25 cellular contexts compared by ENCODE assay signal in the genomic region with DNA sequence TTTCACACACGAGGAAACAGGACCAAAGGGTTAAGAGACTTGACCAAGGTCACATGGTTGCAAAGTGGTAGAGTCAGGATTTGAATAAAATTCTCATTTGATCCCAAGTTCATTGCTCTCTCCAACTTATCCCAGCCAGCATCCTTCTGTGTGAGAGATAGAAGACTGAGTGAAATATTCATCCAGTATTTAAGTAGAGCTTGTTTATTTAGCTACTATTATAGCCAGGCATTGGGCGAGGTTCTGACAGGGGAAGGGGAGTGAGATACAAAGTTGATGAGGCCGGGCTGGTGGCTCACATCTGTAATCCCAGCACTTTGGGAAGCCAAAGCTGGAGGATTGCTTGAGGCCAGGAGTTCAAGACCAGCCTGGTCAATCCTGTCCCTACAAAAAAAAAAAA. TPM values are rescaled to one million over a fixed set of nuclear protein-coding genes. Genes with fewer than 3 reads are reported as not detected.
DNase-seq lines count a peak whose midpoint lies in the region; ATAC-seq and TF ChIP-seq lines count a peak whose summit lies in the region.
"Had no signal": no experiment of that assay in that cellular context is flagged by ENCODE, and none has a peak within 500 bp of the region (broad histone marks: within the 10 kb centered on the region; RNA-seq: fewer than 3 reads in every experiment).

No MANE protein-coding gene starts in this region.

- H3K4me3 ChIP-seq in CD4-positive, alpha-beta memory T cell (ENCODE audit: low read length in 2 of 2) = no peak overlapping the region
- H3K4me3 ChIP-seq: adrenal gland, GM12878, SJCRH30, testis had no signal

- peak overlapping the region; percentile 11 for H3K27ac ChIP-seq in CD4-positive, alpha-beta memory T cell (ENCODE audit: low read depth, low read length)
- H3K27ac ChIP-seq: adrenal gland, SJCRH30, testis, VCaP had no signal

- POLR2A ChIA-PET in activated CD4-positive, alpha-beta T cell treated with anti-CD3 and anti-CD28 coated beads, Interleukin-2, amount 10 ng/mL, durations not matched to agents 7 days and 5 days (lab: Charles Lee) = no interaction called here
- POLR2A ChIA-PET in CD4-positive, alpha-beta memory T cell (lab: Charles Lee; ENCODE audit: partially characterized antibody) = interaction anchor here (1.0 to 41.1 kb wide), 8 partner anchors 17 to 81 kb away, joined by 3 to 1162 read pairs (median 17); a partner anchor contains a TSS
- POLR2A ChIA-PET in activated CD4-positive, alpha-beta memory T cell treated with anti-CD3 and anti-CD28 coated beads, Interleukin-2, amount 10 ng/mL, durations not matched to agents 7 days and 5 days (lab: Charles Lee) = interaction anchor here (0.8 to 10.7 kb wide), 7 partner anchors 13 to 58 kb away, joined by 3 to 400 read pairs (median 4); a partner anchor contains a TSS

- no peaks in the 10 kb centered on the region for H3K27me3 ChIP-seq in CD4-positive, alpha-beta memory T cell (ENCODE audit: insufficient read depth, low read length)
- H3K27me3 ChIP-seq: BE2C, SJCRH30, testis had no signal

- peaks cover 80% of the 10 kb centered on the region for H3K36me3 Mint-ChIP-seq in activated CD4-positive, alpha-beta T cell treated with anti-CD3 and anti-CD28 coated beads, Interleukin-2, amount 10 ng/mL, durations not matched to agents 7 days and 5 days (ENCODE audit: low read depth)
- peaks cover 45 to 74% of the 10 kb centered on the region in 2 donors for H3K36me3 Mint-ChIP-seq in CD4-positive, alpha-beta memory T cell
- H3K36me3 Mint-ChIP-seq in activated CD4-positive, alpha-beta memory T cell treated with anti-CD3 and anti-CD28 coated beads, Interleukin-2, amount 10 ng/mL, durations not matched to agents 7 days and 5 days (ENCODE audit: low read depth) = peaks cover 82% of the 10 kb centered on the region
- peaks cover 27% of the 10 kb centered on the region for H3K36me3 Mint-ChIP-seq in memory B cell
- no peaks in the 10 kb centered on the region for H3K36me3 Mint-ChIP-seq in HFFc6 (ENCODE audit: low read depth)
- H3K36me3 Mint-ChIP-seq: brain had no signal

- ATAC-seq in memory B cell (ENCODE audit: low read depth) (no peak), left ventricle myocardium superior (no peak)
- ATAC-seq: GM12878, Panc1 had no signal

- no peaks in the 10 kb centered on the region for H3K27me3 Mint-ChIP-seq in activated CD4-positive, alpha-beta T cell treated with anti-CD3 and anti-CD28 coated beads, Interleukin-2, amount 10 ng/mL, durations not matched to agents 7 days and 5 days
- no peaks in the 10 kb centered on the region for H3K27me3 Mint-ChIP-seq in CD4-positive, alpha-beta memory T cell
- H3K27me3 Mint-ChIP-seq in activated CD4-positive, alpha-beta memory T cell treated with anti-CD3 and anti-CD28 coated beads, Interleukin-2, amount 10 ng/mL, durations not matched to agents 7 days and 5 days = no peaks in the 10 kb centered on the region
- H3K27me3 Mint-ChIP-seq in memory B cell (no peaks in the 10 kb centered on the region), HFFc6 (ENCODE audit: insufficient read depth) (peaks cover 40% of the 10 kb centered on the region)

- H3K4me1 ChIP-seq in CD4-positive, alpha-beta memory T cell (ENCODE audit: insufficient read depth, low read length) = peaks cover 74% of the 10 kb centered on the region
- H3K4me1 ChIP-seq: adrenal gland, BE2C, SJCRH30, testis had no signal

- peaks cover 66% of the 10 kb centered on the region for H3K4me1 Mint-ChIP-seq in activated CD4-positive, alpha-beta T cell treated with anti-CD3 and anti-CD28 coated beads, Interleukin-2, amount 10 ng/mL, durations not matched to agents 7 days and 5 days
- peaks cover 37 to 78% (median 55%) of the 10 kb centered on the region in 4 donors for H3K4me1 Mint-ChIP-seq in CD4-positive, alpha-beta memory T cell
- peaks cover 63% of the 10 kb centered on the region for H3K4me1 Mint-ChIP-seq in activated CD4-positive, alpha-beta memory T cell treated with anti-CD3 and anti-CD28 coated beads, Interleukin-2, amount 10 ng/mL, durations not matched to agents 7 days and 5 days
- H3K4me1 Mint-ChIP-seq in memory B cell (peaks cover 38% of the 10 kb centered on the region), HFFc6 (ENCODE audit: low read depth) (no peaks in the 10 kb centered on the region)
- H3K4me1 Mint-ChIP-seq: brain, H9 had no signal

- peaks cover 38% of the 10 kb centered on the region for H3K36me3 ChIP-seq in CD4-positive, alpha-beta memory T cell (ENCODE audit: insufficient read depth, low read length)
- H3K36me3 ChIP-seq: adrenal gland, BE2C, SJCRH30 had no signal

- H3K4me3 Mint-ChIP-seq in activated CD4-positive, alpha-beta T cell treated with anti-CD3 and anti-CD28 coated beads, Interleukin-2, amount 10 ng/mL, durations not matched to agents 7 days and 5 days = no peak overlapping the region
- peak overlapping the region in 3 of 8 donors; percentile 6 to 32 (median 20) for H3K4me3 Mint-ChIP-seq in CD4-positive, alpha-beta memory T cell
- no peak overlapping the region for H3K4me3 Mint-ChIP-seq in activated CD4-positive, alpha-beta memory T cell treated with anti-CD3 and anti-CD28 coated beads, Interleukin-2, amount 10 ng/mL, durations not matched to agents 7 days and 5 days
- H3K4me3 Mint-ChIP-seq in memory B cell (no peak overlapping the region), HFFc6 (no peak overlapping the region)
- H3K4me3 Mint-ChIP-seq: brain, H9 had no signal

- CTCF ChIA-PET in activated CD4-positive, alpha-beta T cell treated with anti-CD3 and anti-CD28 coated beads, Interleukin-2, amount 10 ng/mL, durations not matched to agents 7 days and 5 days (lab: Charles Lee) = interaction anchor here (0.6 to 1.3 kb wide), 7 partner anchors 9 to 363 kb away, joined by 3 to 8 read pairs (median 4); a partner anchor contains a TSS
- CTCF ChIA-PET in CD4-positive, alpha-beta memory T cell (lab: Charles Lee; ENCODE audit: partially characterized antibody) = interaction anchor here (0.7 to 7.1 kb wide), 6 partner anchors 19 to 121 kb away, joined by 3 to 143 read pairs (median 4); a partner anchor contains a TSS
- CTCF ChIA-PET in activated CD4-positive, alpha-beta memory T cell treated with anti-CD3 and anti-CD28 coated beads, Interleukin-2, amount 10 ng/mL, durations not matched to agents 7 days and 5 days (lab: Charles Lee) = interaction anchor here (0.9 to 3.1 kb wide), 5 partner anchors 20 to 152 kb away, joined by 3 to 20 read pairs (median 6); a partner anchor contains a TSS

- intact Hi-C loops in CD4-positive, alpha-beta memory T cell (cut with micrococcal nuclease) = loop anchor here (10.0 kb wide), 1 partner anchor 48 kb away; a partner anchor contains a TSS
- intact Hi-C loops in left ventricle myocardium superior (cut with micrococcal nuclease) = no loop called here

- no peak for TF ChIP-seq CTCF in HFFc6 (IDR thresholded peaks at IDR 0.05)

- H3K27ac Mint-ChIP-seq in activated CD4-positive, alpha-beta T cell treated with anti-CD3 and anti-CD28 coated beads, Interleukin-2, amount 10 ng/mL, durations not matched to agents 7 days and 5 days = peak overlapping the region; percentile 43
- H3K27ac Mint-ChIP-seq in CD4-positive, alpha-beta memory T cell = peak overlapping the region; percentile 79 to 95 (median 91)
- H3K27ac Mint-ChIP-seq in activated CD4-positive, alpha-beta memory T cell treated with anti-CD3 and anti-CD28 coated beads, Interleukin-2, amount 10 ng/mL, durations not matched to agents 7 days and 5 days = peak overlapping the region; percentile 66
- H3K27ac Mint-ChIP-seq in memory B cell (peak overlapping the region; percentile 84), HFFc6 (no peak overlapping the region)
- H3K27ac Mint-ChIP-seq: brain, H9 had no signal

- H3K9me3 ChIP-seq in CD4-positive, alpha-beta memory T cell (ENCODE audit: control insufficient read depth in 1 of 2, low read length in 2 of 2) = no peaks in the 10 kb centered on the region
- H3K9me3 ChIP-seq: adrenal gland, BE2C, SJCRH30, testis had no signal

- H3K9me3 Mint-ChIP-seq in activated CD4-positive, alpha-beta T cell treated with anti-CD3 and anti-CD28 coated beads, Interleukin-2, amount 10 ng/mL, durations not matched to agents 7 days and 5 days = no peaks in the 10 kb centered on the region
- H3K9me3 Mint-ChIP-seq in CD4-positive, alpha-beta memory T cell = no peaks in the 10 kb centered on the region
- no peaks in the 10 kb centered on the region for H3K9me3 Mint-ChIP-seq in activated CD4-positive, alpha-beta memory T cell treated with anti-CD3 and anti-CD28 coated beads, Interleukin-2, amount 10 ng/mL, durations not matched to agents 7 days and 5 days
- H3K9me3 Mint-ChIP-seq in memory B cell = no peaks in the 10 kb centered on the region
- H3K9me3 Mint-ChIP-seq in HFFc6 = no peaks in the 10 kb centered on the region
- H3K9me3 Mint-ChIP-seq: H9 had no signal

- no peak for DNase-seq in activated CD4-positive, alpha-beta T cell treated with anti-CD3 and anti-CD28 coated beads, Interleukin-2, amount 10 ng/mL, durations not matched to agents 7 days and 5 days
- no peak for DNase-seq in activated CD4-positive, alpha-beta T cell treated with anti-CD3 and anti-CD28 coated beads for 4 hours
- DNase-seq in CD4-positive, alpha-beta memory T cell = no peak
- no peak for DNase-seq in activated CD4-positive, alpha-beta memory T cell treated with anti-CD3 and anti-CD28 coated beads, Interleukin-2, amount 10 ng/mL, durations not matched to agents 7 days and 5 days
- DNase-seq in memory B cell (ENCODE audit: low spot score in 2 of 2) (no peak), HFFc6 (no peak), left ventricle myocardium superior (no peak), NCI-H69 (lab: John Stamatoyannopoulos, UW) (no peak)
- DNase-seq: adrenal gland; BE2C; Calu3; effector CD4-positive, alpha-beta T cell; foreskin fibroblast; H9; Kasumi-1; MV-4-11; NCI-H510A treated with DMSO at 0.1 percent for 48 hours; SJCRH30; testis had no signal

RNA-seq across cellular contexts. Expression of a gene that starts 4.4 kb away (rescaled TPM):
- total RNA-seq in activated CD4-positive, alpha-beta T cell treated with anti-CD3 and anti-CD28 coated beads, Interleukin-2, amount 10 ng/mL, durations not matched to agents 7 days and 5 days = 100 to 1,000 TPM; 521 to 598 TPM
- 100 to 1,000 TPM; 648 to 657 TPM for total RNA-seq in CD4-positive, alpha-beta memory T cell
- 100 to 1,000 TPM; 110 to 159 TPM for polyA plus RNA-seq in CD4-positive, alpha-beta memory T cell
- total RNA-seq in activated CD4-positive, alpha-beta memory T cell treated with anti-CD3 and anti-CD28 coated beads, Interleukin-2, amount 10 ng/mL, durations not matched to agents 7 days and 5 days = 100 to 1,000 TPM; 583 to 586 TPM
- total RNA-seq in HFFc6 (2021; fragmentation: NEBNext Ultra II Directional; extraction: Animal tissue kit (Norgen Biotek cat#: 25700)) = not detected
- total RNA-seq in left ventricle myocardium superior = 3.3 TPM
- total RNA-seq: A673, Calu3, Daoy, H9, SJCRH30 had no signal

RNA-seq across cellular contexts. Expression of a gene that starts 31.3 kb away (rescaled TPM):
- total RNA-seq in activated CD4-positive, alpha-beta T cell treated with anti-CD3 and anti-CD28 coated beads, Interleukin-2, amount 10 ng/mL, durations not matched to agents 7 days and 5 days = 10 to 100 TPM; 52.2 to 58.9 TPM
- 10 to 100 TPM; 42.0 to 44.4 TPM for total RNA-seq in CD4-positive, alpha-beta memory T cell
- polyA plus RNA-seq in CD4-positive, alpha-beta memory T cell = 10 to 100 TPM; 56.4 to 65.9 TPM
- total RNA-seq in activated CD4-positive, alpha-beta memory T cell treated with anti-CD3 and anti-CD28 coated beads, Interleukin-2, amount 10 ng/mL, durations not matched to agents 7 days and 5 days = 10 to 100 TPM; 56.3 to 57.8 TPM
- 10 to 100 TPM; 29.7 to 36.7 (median 31.1) TPM for total RNA-seq in HFFc6 (2021; fragmentation: NEBNext Ultra II Directional; extraction: Animal tissue kit (Norgen Biotek cat#: 25700))
- total RNA-seq in left ventricle myocardium superior = 30.6 TPM

RNA-seq across cellular contexts. Expression of a gene that starts 47.2 kb away (rescaled TPM):
- total RNA-seq in activated CD4-positive, alpha-beta T cell treated with anti-CD3 and anti-CD28 coated beads, Interleukin-2, amount 10 ng/mL, durations not matched to agents 7 days and 5 days = 10 to 100 TPM; 48.4 to 51.4 TPM
- total RNA-seq in CD4-positive, alpha-beta memory T cell = 10 to 100 TPM; 15.0 to 18.0 TPM
- polyA plus RNA-seq in CD4-positive, alpha-beta memory T cell = 100 to 1,000 TPM in 1 of 2 donors, 10 to 100 TPM in 1; 87.0 to 115 TPM
- total RNA-seq in activated CD4-positive, alpha-beta memory T cell treated with anti-CD3 and anti-CD28 coated beads, Interleukin-2, amount 10 ng/mL, durations not matched to agents 7 days and 5 days = 10 to 100 TPM; 51.3 to 51.4 TPM
- total RNA-seq in HFFc6 (2021; fragmentation: NEBNext Ultra II Directional; extraction: Animal tissue kit (Norgen Biotek cat#: 25700)) = 10 to 100 TPM; 24.9 to 37.9 (median 28.5) TPM
- total RNA-seq in left ventricle myocardium superior = 37.5 TPM

RNA-seq across cellular contexts. Expression of a gene that starts 49.4 kb away (rescaled TPM):
- total RNA-seq in activated CD4-positive, alpha-beta T cell treated with anti-CD3 and anti-CD28 coated beads, Interleukin-2, amount 10 ng/mL, durations not matched to agents 7 days and 5 days = 1 to 10 TPM; 1.9 to 2.6 TPM
- 1 to 10 TPM; 5.8 to 6.1 TPM for total RNA-seq in CD4-positive, alpha-beta memory T cell
- 1 to 10 TPM in 1 of 2 donors, under 1 TPM in 1; 0.69 to 1.7 TPM for polyA plus RNA-seq in CD4-positive, alpha-beta memory T cell
- 1 to 10 TPM; 5.9 to 6.0 TPM for total RNA-seq in activated CD4-positive, alpha-beta memory T cell treated with anti-CD3 and anti-CD28 coated beads, Interleukin-2, amount 10 ng/mL, durations not matched to agents 7 days and 5 days
- total RNA-seq in HFFc6 (2021; fragmentation: NEBNext Ultra II Directional; extraction: Animal tissue kit (Norgen Biotek cat#: 25700)) = 10 to 100 TPM; 19.8 to 22.8 (median 20.8) TPM
- total RNA-seq in left ventricle myocardium superior = 75.4 TPM

RNA-seq across cellular contexts. Expression of a gene that starts 57.7 kb away (rescaled TPM):
- 10 to 100 TPM; 10.4 to 11.8 TPM for total RNA-seq in activated CD4-positive, alpha-beta T cell treated with anti-CD3 and anti-CD28 coated beads, Interleukin-2, amount 10 ng/mL, durations not matched to agents 7 days and 5 days
- total RNA-seq in CD4-positive, alpha-beta memory T cell = 10 to 100 TPM; 15.7 to 17.8 TPM
- polyA plus RNA-seq in CD4-positive, alpha-beta memory T cell = 1 to 10 TPM; 7.8 to 8.8 TPM
- total RNA-seq in activated CD4-positive, alpha-beta memory T cell treated with anti-CD3 and anti-CD28 coated beads, Interleukin-2, amount 10 ng/mL, durations not matched to agents 7 days and 5 days = 10 to 100 TPM; 10.6 to 10.7 TPM
- total RNA-seq in HFFc6 (2021; fragmentation: NEBNext Ultra II Directional; extraction: Animal tissue kit (Norgen Biotek cat#: 25700)) = 1 to 10 TPM; 3.2 to 4.7 (median 3.8) TPM
- total RNA-seq in left ventricle myocardium superior = 9.0 TPM

Comparison
In these comparisons a context has a peak if more than half of its experiments do, and no peak if none do; other contexts are left out.
1. RNA of a gene that starts 4.4 kb away (total RNA-seq): 648 to 657 TPM in CD4-positive, alpha-beta memory T cell, 521 to 598 TPM in activated CD4-positive, alpha-beta T cell treated with anti-CD3 and anti-CD28 coated beads, Interleukin-2, amount 10 ng/mL, durations not matched to agents 7 days and 5 days and 583 to 586 TPM in activated CD4-positive, alpha-beta memory T cell treated with anti-CD3 and anti-CD28 coated beads, Interleukin-2, amount 10 ng/mL, durations not matched to agents 7 days and 5 days; 3.3 TPM in left ventricle myocardium superior (single experiment) and not detected in HFFc6; every median in the first group is over 100 times any median in the second.